8 cellular contexts compared by ENCODE assay signal in the genomic region with DNA sequence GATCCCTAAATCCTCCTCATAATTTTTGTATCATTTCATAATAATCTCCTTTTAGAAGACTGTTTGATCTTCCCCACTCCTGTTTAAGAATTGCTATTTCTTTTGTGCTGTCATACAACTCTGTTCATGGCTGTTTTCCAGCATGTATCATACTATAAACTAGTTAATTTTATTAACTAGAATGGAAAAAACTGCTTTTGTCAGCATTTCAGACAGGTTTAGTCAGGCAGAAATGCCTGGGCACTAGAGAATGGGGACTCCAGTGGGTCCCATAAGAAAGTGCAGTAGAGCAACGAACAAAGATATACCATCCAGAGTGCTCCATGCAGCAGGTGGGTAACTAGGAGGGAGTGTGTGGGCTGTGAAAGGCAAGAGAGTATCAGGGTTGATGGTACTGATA.
"Had no signal": no experiment of that assay in that cellular context is flagged by ENCODE, and none has a peak within 500 bp of the region (broad histone marks: within the 10 kb centered on the region; RNA-seq: fewer than 3 reads in every experiment).

No MANE protein-coding gene starts in this region.

- H3K9me3 ChIP-seq: HAP-1 had no signal

- H3K4me1 ChIP-seq: HAP-1 had no signal

- DNase-seq: GM23248, GOT3, H7, HFFc6, KG1 had no signal

- H2AFZ ChIP-seq: GM23248 had no signal

- H3K9ac ChIP-seq: GM23248 had no signal

- H3K4me3 ChIP-seq: GM23248, HAP-1 had no signal

- H3K27ac ChIP-seq: GM23248, HL-60 had no signal

- ATAC-seq: HCT116 had no signal

- H3K36me3 ChIP-seq: HAP-1 had no signal
